ENCODE assay signal across 21 cellular contexts in the genomic region with DNA sequence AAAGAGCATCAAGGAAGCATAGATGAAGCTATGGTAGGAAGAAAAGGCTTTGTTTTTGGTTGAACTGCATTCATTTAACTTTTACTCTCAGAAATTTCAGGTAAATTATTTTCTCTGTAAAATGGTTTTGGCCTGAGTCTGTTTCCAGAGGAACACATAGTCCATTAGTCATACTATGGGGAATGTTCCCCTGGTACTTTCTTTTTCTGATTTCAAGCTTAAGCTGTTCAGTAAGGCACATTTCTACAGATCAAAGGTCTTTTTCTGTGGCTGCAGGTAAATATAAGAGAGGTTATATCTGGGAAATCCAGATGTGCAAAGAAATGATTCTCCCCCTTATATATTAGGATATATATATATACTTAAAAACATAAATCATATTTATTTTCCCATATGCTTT.
DNase-seq lines count a peak whose midpoint lies in the region; ATAC-seq and TF ChIP-seq lines count a peak whose summit lies in the region.
"Had no signal": no experiment of that assay in that cellular context is flagged by ENCODE, and none has a peak within 500 bp of the region (broad histone marks: within the 10 kb centered on the region; RNA-seq: fewer than 3 reads in every experiment).

No MANE protein-coding gene starts in this region.

- intact Hi-C loops in PC-3 (cut with micrococcal nuclease) = loop anchor here (1.0 kb wide), 1 partner anchor 26 kb away; no protein-coding TSS in a partner anchor

- no peak overlapping the region for H3K27ac ChIP-seq in PC-3 (ENCODE audit: low read length)
- H3K27ac ChIP-seq: KMS-11, SJSA1 had no signal

- POLR2A ChIA-PET in PC-3 (lab: Charles Lee; ENCODE audit: unreplicated experiment) = no interaction called here

- in situ Hi-C loops in ACHN (cut with HindIII; ENCODE audit: low pct_ligation_motif_present, low pct_unique_long_range_greater_than_20kb, low sequenced_read_pairs) = no loop called here
- in situ Hi-C loops in astrocyte of the spinal cord (cut with HindIII; ENCODE audit: low sequenced_read_pairs) = no loop called here

- DNase-seq in ACHN = peak; percentile 4
- DNase-seq in PC-3 = peak; percentile 13
- DNase-seq in astrocyte of the spinal cord (ENCODE audit: low read depth, low spot score) = peak; percentile 26
- DNase-seq in kidney epithelial cell (ENCODE audit: low read depth) = peak; percentile 14
- no peak for DNase-seq in activated naive CD4-positive, alpha-beta T cell treated with Interleukin-2 at 50 U/mL for 16 hours
- DNase-seq in EL = no peak
- no peak for DNase-seq in activated CD4-positive, alpha-beta T cell treated with anti-CD3 and anti-CD28 coated beads for 48 hours
- DNase-seq: 8988T, DND-41, GDM1, GOT3, MG63, NCI-H1092, NCI-H146, NCI-H2081, NCI-H2171 treated with DMSO at 0.1 percent for 48 hours, NCI-H446 treated with DMSO at 0.1 percent for 48 hours had no signal

- ATAC-seq in PC-3 = 0 out of 2 replicates have a peak, but pooled peaks have one; percentile 24
- no peak for ATAC-seq in GM19452 (IDR thresholded peaks at IDR 0.05; ENCODE audit: unreplicated experiment)
- ATAC-seq: HCT116 had no signal

- CTCF ChIA-PET in PC-3 (lab: Charles Lee) = no interaction called here

- H3K4me3 ChIP-seq in PC-3 (ENCODE audit: low read length) = no peak overlapping the region
- H3K4me3 ChIP-seq in astrocyte of the spinal cord (ENCODE audit: low read depth, low read length) = no peak overlapping the region
- H3K4me3 ChIP-seq in kidney epithelial cell (ENCODE audit: low read depth, low read length) = no peak overlapping the region
- H3K4me3 ChIP-seq: MG63, SJSA1 had no signal

- H2AFZ ChIP-seq in PC-3 (ENCODE audit: low read length) = no peak overlapping the region

- no peaks in the 10 kb centered on the region for H3K36me3 ChIP-seq in PC-3 (ENCODE audit: low read depth, low read length)
- no peaks in the 10 kb centered on the region for H3K36me3 ChIP-seq in kidney epithelial cell (ENCODE audit: control insufficient read depth, insufficient read depth, low read length)
- H3K36me3 ChIP-seq: MG63, SJSA1 had no signal

- H3K9me2 ChIP-seq in PC-3 (replicated peaks; ENCODE audit: low read length) = no peaks in the 10 kb centered on the region

- H4K20me1 ChIP-seq in PC-3 (ENCODE audit: low read length) = no peaks in the 10 kb centered on the region

- no peak for TF ChIP-seq CTCF in PC-3 (conservative IDR thresholded peaks at IDR 0.05; ENCODE audit: low read depth, low read length)
- TF ChIP-seq CTCF in astrocyte of the spinal cord (IDR thresholded peaks at IDR 0.05; ENCODE audit: low read depth, low read length) = no peak
- no peak for TF ChIP-seq CTCF in kidney epithelial cell (IDR thresholded peaks at IDR 0.05; ENCODE audit: insufficient read depth, low read length, poor library complexity, severe bottlenecking)

- H3K27me3 ChIP-seq in PC-3 (ENCODE audit: low read length) = no peaks in the 10 kb centered on the region
- no peaks in the 10 kb centered on the region for H3K27me3 ChIP-seq in kidney epithelial cell (ENCODE audit: control insufficient read depth, insufficient read depth, low read length)
- H3K27me3 ChIP-seq: MG63, SJSA1 had no signal

- BruUV-seq in PC-3 (replicated peaks; lab: Mats Ljungman, UMichigan) = no TSS peak

- H3K79me2 ChIP-seq in PC-3 (ENCODE audit: low read length) = no peaks in the 10 kb centered on the region

- H3K4me2 ChIP-seq in PC-3 (ENCODE audit: low read length) = no peak overlapping the region
- H3K4me2 ChIP-seq: KMS-11 had no signal

- H3K9me3 ChIP-seq in PC-3 (ENCODE audit: low read length) = no peaks in the 10 kb centered on the region
- H3K9me3 ChIP-seq: MG63, SJSA1 had no signal

- H3K4me1 ChIP-seq in PC-3 (ENCODE audit: insufficient read depth, low read length) = no peaks in the 10 kb centered on the region
- H3K4me1 ChIP-seq: SJSA1 had no signal

- H3F3A ChIP-seq in PC-3 (ENCODE audit: low read length, unreplicated experiment) = no peaks in the 10 kb centered on the region

- H3K9ac ChIP-seq in PC-3 (ENCODE audit: low read length) = no peak overlapping the region
- H3K9ac ChIP-seq: KMS-11 had no signal

Comparison
In these comparisons a context has a peak if more than half of its experiments do, and no peak if none do; other contexts are left out.
1. DNase-seq: peak in ACHN (single experiment), PC-3 (single experiment), astrocyte of the spinal cord (single experiment) and kidney epithelial cell (single experiment); none in activated naive CD4-positive, alpha-beta T cell treated with Interleukin-2 at 50 U/mL for 16 hours (single experiment), EL (single experiment) and activated CD4-positive, alpha-beta T cell treated with anti-CD3 and anti-CD28 coated beads for 48 hours (single experiment).